ENCODE assay signal across 24 cellular contexts in genomic region chr5:2889946-2890475, GRCh38.
DNase-seq lines count a peak whose midpoint lies in the region; ATAC-seq and TF ChIP-seq lines count a peak whose summit lies in the region.
"Had no signal": no experiment of that assay in that cellular context is flagged by ENCODE, and none has a peak within 500 bp of the region (broad histone marks: within the 10 kb centered on the region; RNA-seq: fewer than 3 reads in every experiment).

No MANE protein-coding gene starts in this region.

- H3K9me3 Mint-ChIP-seq in stimulated activated naive B cell treated with anti-CD40 and anti-IgM and Interleukin-4, amounts not matched to agents 10 μg/mL and 1 μg/mL and 100 μg/mL, for 72 hours: peaks cover 0 to 6% of the 10 kb centered on the region in 2 donors
- H3K9me3 Mint-ChIP-seq: GM23338 had no signal

- in situ Hi-C loops in GM13977 (cut with MboI; ENCODE audit: low pct_unique_long_range_greater_than_20kb, low sequenced_read_pairs, unreplicated experiment): no loop called here

- WGBS in stomach, 5 donors: 85 to 91% (median 89%) methylated on average over 15 of the region's 15 CpGs

- no peak for TF ChIP-seq EP300 in stomach (IDR thresholded peaks at IDR 0.05)

- H3K27ac ChIP-seq in right atrium auricular region (no peak overlapping the region), stomach (no peak overlapping the region)
- H3K27ac ChIP-seq: A549, RWPE1, SK-N-MC had no signal

- no peak overlapping the region for H3K27ac Mint-ChIP-seq in stimulated activated naive B cell treated with anti-CD40 and anti-IgM and Interleukin-4, amounts not matched to agents 10 μg/mL and 1 μg/mL and 100 μg/mL, for 72 hours
- H3K27ac Mint-ChIP-seq: CD8-positive, alpha-beta T cell; GM23338 had no signal

- H3K36me3 ChIP-seq in right atrium auricular region (no peaks in the 10 kb centered on the region), stomach (no peaks in the 10 kb centered on the region)
- H3K36me3 ChIP-seq: MG63 had no signal

- H3K4me1 Mint-ChIP-seq in stimulated activated naive B cell treated with anti-CD40 and anti-IgM and Interleukin-4, amounts not matched to agents 10 μg/mL and 1 μg/mL and 100 μg/mL, for 72 hours: no peaks in the 10 kb centered on the region

- no peak overlapping the region for H3K4me3 Mint-ChIP-seq in stimulated activated naive B cell treated with anti-CD40 and anti-IgM and Interleukin-4, amounts not matched to agents 10 μg/mL and 1 μg/mL and 100 μg/mL, for 72 hours
- H3K4me3 Mint-ChIP-seq: CD8-positive, alpha-beta T cell; GM23338 had no signal

- no peak for TF ChIP-seq POLR2A in stomach (IDR thresholded peaks at IDR 0.05)

- H3K27me3 Mint-ChIP-seq in stimulated activated naive B cell treated with anti-CD40 and anti-IgM and Interleukin-4, amounts not matched to agents 10 μg/mL and 1 μg/mL and 100 μg/mL, for 72 hours: no peaks in the 10 kb centered on the region

- H3K4me1 ChIP-seq in right atrium auricular region: no peaks in the 10 kb centered on the region
- no peaks in the 10 kb centered on the region for H3K4me1 ChIP-seq in stomach
- H3K4me1 ChIP-seq: A549, Caco-2 had no signal

- intact Hi-C loops in Right ventricle myocardium superior (cut with DNase I): no loop called here
- intact Hi-C loops in stomach (cut with DNase I; ENCODE audit: low total_unique reads): no loop called here

- H3K27me3 ChIP-seq in right atrium auricular region (no peaks in the 10 kb centered on the region), stomach (no peaks in the 10 kb centered on the region)
- H3K27me3 ChIP-seq: MG63 had no signal

- H3K9me3 ChIP-seq in right atrium auricular region (no peaks in the 10 kb centered on the region), stomach (no peaks in the 10 kb centered on the region)
- H3K9me3 ChIP-seq: A549, Caco-2, MG63 had no signal

- H3K4me3 ChIP-seq in right atrium auricular region (no peak overlapping the region), stomach (no peak overlapping the region)
- H3K4me3 ChIP-seq: A549, GM23338, MG63, SK-N-MC had no signal

- DNase-seq in right atrium auricular region (ENCODE audit: low spot score) (peak; percentile 36), Right ventricle myocardium superior (no peak), left lobe of liver (ENCODE audit: low spot score) (peak; percentile 30), stomach (peak; percentile 14), GM13977 (ENCODE audit: low spot score) (no peak), glomerular visceral epithelial cell (ENCODE audit: extremely low spot score) (no peak)
- DNase-seq in stimulated activated naive B cell treated with anti-CD40 and anti-IgM and Interleukin-4, amounts not matched to agents 10 μg/mL and 1 μg/mL and 100 μg/mL, for 72 hours: no peak
- DNase-seq: C1 segment of cervical spinal cord, Caco-2, IMR-90, KG1, MG63, NCI-H1105 treated with DMSO at 0.1 percent for 48 hours, NCI-H146, NCI-H1930, NCI-H446 treated with DMSO at 0.1 percent for 48 hours, NCI-H526, SIG-M5 had no signal

- H3K36me3 Mint-ChIP-seq in stimulated activated naive B cell treated with anti-CD40 and anti-IgM and Interleukin-4, amounts not matched to agents 10 μg/mL and 1 μg/mL and 100 μg/mL, for 72 hours: no peaks in the 10 kb centered on the region
- H3K36me3 Mint-ChIP-seq: CD8-positive, alpha-beta T cell had no signal

- ATAC-seq in Right ventricle myocardium superior (ENCODE audit: poor library complexity) (no peak), left lobe of liver (no peak)
- ATAC-seq in stimulated activated naive B cell treated with anti-CD40 and anti-IgM and Interleukin-4, amounts not matched to agents 10 μg/mL and 1 μg/mL and 100 μg/mL, for 72 hours (replicated peaks): no peak
- ATAC-seq: A549; CD8-positive, alpha-beta T cell; GM23338; HCT116 had no signal

- TF ChIP-seq CTCF in right atrium auricular region (IDR thresholded peaks at IDR 0.05): no peak
- TF ChIP-seq CTCF in stomach (IDR thresholded peaks at IDR 0.05): no peak
- no peak for TF ChIP-seq CTCF in GM13977 (IDR thresholded peaks at IDR 0.05; ENCODE audit: extremely low read depth, insufficient read depth, missing control alignments)

Comparison
In these comparisons a context has a peak if more than half of its experiments do, and no peak if none do; other contexts are left out.
1. DNase-seq: peak in right atrium auricular region (single experiment), left lobe of liver (single experiment) and stomach (single experiment); none in Right ventricle myocardium superior (single experiment), GM13977 (single experiment), glomerular visceral epithelial cell (single experiment) and stimulated activated naive B cell treated with anti-CD40 and anti-IgM and Interleukin-4, amounts not matched to agents 10 μg/mL and 1 μg/mL and 100 μg/mL, for 72 hours (single experiment).